Comparison of ENCODE assay signal across 10 cellular contexts in genomic region chr9:126376311-126376902, GRCh38. TPM values are rescaled to one million over a fixed set of nuclear protein-coding genes. Genes with fewer than 3 reads are reported as not detected.
DNase-seq lines count a peak whose midpoint lies in the region; ATAC-seq, FAIRE-seq and TF ChIP-seq lines count a peak whose summit lies in the region.
"Had no signal": no experiment of that assay in that cellular context is flagged by ENCODE, and none has a peak within 500 bp of the region (broad histone marks: within the 10 kb centered on the region; RNA-seq: fewer than 3 reads in every experiment).

No MANE protein-coding gene starts in this region.

- H3K4me3 Mint-ChIP-seq in CD4-positive, alpha-beta memory T cell = no peak overlapping the region
- H3K4me3 Mint-ChIP-seq: activated naive CD4-positive, alpha-beta T cell treated with anti-CD3 and anti-CD28 coated beads for 36 hours had no signal

- FAIRE-seq in kidney (lab: Jason Lieb, UNC) = no peak
- FAIRE-seq: TTC549 had no signal

- ATAC-seq in lower lobe of right lung = peak; percentile 50 to 58

- CTCF ChIA-PET in CD4-positive, alpha-beta memory T cell (lab: Charles Lee; ENCODE audit: partially characterized antibody) = no interaction called here

- TF ChIP-seq CTCF in lower lobe of right lung (IDR thresholded peaks at IDR 0.05) (no peak), kidney (IDR thresholded peaks at IDR 0.05; ENCODE audit: borderline replicate concordance, extremely low read depth, insufficient read depth) (no peak)

- DNase-seq in NCI-H1105 (lab: John Stamatoyannopoulos, UW) (peak; percentile 77), anterior cingulate cortex (lab: John Stamatoyannopoulos, UW) (peak in 54 of 58 donors; percentile 39 to 93 (median 78)), lower lobe of right lung (no peak), NCI-H524 treated with DMSO at 0.1 percent for 48 hours (lab: John Stamatoyannopoulos, UW) (no peak), kidney (no peak)
- no peak for DNase-seq in CD4-positive, alpha-beta memory T cell
- DNase-seq: activated naive CD4-positive, alpha-beta T cell treated with anti-CD3 and anti-CD28 coated beads for 36 hours; NCI-H2107 had no signal

- H3K4me1 Mint-ChIP-seq in CD4-positive, alpha-beta memory T cell = peaks cover 9 to 16% (median 14%) of the 10 kb centered on the region in 4 donors

- H3K9me3 ChIP-seq in lower lobe of right lung = no peaks in the 10 kb centered on the region
- no peaks in the 10 kb centered on the region for H3K9me3 ChIP-seq in CD4-positive, alpha-beta memory T cell (ENCODE audit: control insufficient read depth in 1 of 2, low read length in 2 of 2)
- H3K9me3 ChIP-seq in kidney (ENCODE audit: control insufficient read depth in 1 of 2, low read length in 2 of 2) = no peaks in the 10 kb centered on the region

- H3K36me3 ChIP-seq in lower lobe of right lung = no peaks in the 10 kb centered on the region
- H3K36me3 ChIP-seq in CD4-positive, alpha-beta memory T cell (ENCODE audit: insufficient read depth, low read length) = no peaks in the 10 kb centered on the region
- no peaks in the 10 kb centered on the region for H3K36me3 ChIP-seq in kidney (ENCODE audit: control insufficient read depth in 1 of 2, insufficient read depth in 2 of 2, low read length in 2 of 2)

- H3K36me3 Mint-ChIP-seq in CD4-positive, alpha-beta memory T cell = no peaks in the 10 kb centered on the region

- H3K4me1 ChIP-seq in lower lobe of right lung (peaks cover 44% of the 10 kb centered on the region), kidney (ENCODE audit: control insufficient read depth in 1 of 2, insufficient read depth in 1 of 2, low read depth in 1 of 2, low read length in 2 of 2) (peaks cover under 1 to 5% of the 10 kb centered on the region in 2 donors)
- H3K4me1 ChIP-seq in CD4-positive, alpha-beta memory T cell (ENCODE audit: insufficient read depth, low read length) = no peaks in the 10 kb centered on the region

- no peak overlapping the region for H3K4me3 ChIP-seq in lower lobe of right lung
- H3K4me3 ChIP-seq in CD4-positive, alpha-beta memory T cell (ENCODE audit: low read length in 2 of 2) = no peak overlapping the region
- H3K4me3 ChIP-seq in kidney (ENCODE audit: low read length in 2 of 2) = no peak overlapping the region

- no peak overlapping the region for H3K9ac ChIP-seq in kidney (ENCODE audit: low read length in 2 of 2)

- no peaks in the 10 kb centered on the region for H3K27me3 ChIP-seq in lower lobe of right lung (ENCODE audit: low read depth)
- no peaks in the 10 kb centered on the region for H3K27me3 ChIP-seq in CD4-positive, alpha-beta memory T cell (ENCODE audit: insufficient read depth, low read length)

- H3K27ac ChIP-seq in lower lobe of right lung (peak overlapping the region; percentile 68), temporal lobe (ENCODE audit: low read depth, low read length) (peak overlapping the region; percentile 92), kidney (ENCODE audit: low read depth in 2 of 2, low read length in 2 of 2) (peak overlapping the region in 1 of 2 donors; percentile 4)
- H3K27ac ChIP-seq in CD4-positive, alpha-beta memory T cell (ENCODE audit: low read depth, low read length) = no peak overlapping the region

- H3K27me3 Mint-ChIP-seq in CD4-positive, alpha-beta memory T cell = no peaks in the 10 kb centered on the region

- H3K27ac Mint-ChIP-seq in CD4-positive, alpha-beta memory T cell = peak overlapping the region in 1 of 7 donors; percentile 58
- H3K27ac Mint-ChIP-seq: activated naive CD4-positive, alpha-beta T cell treated with anti-CD3 and anti-CD28 coated beads for 36 hours had no signal

- intact Hi-C loops in lower lobe of right lung (cut with DNase I) = no loop called here
- intact Hi-C loops in CD4-positive, alpha-beta memory T cell (cut with micrococcal nuclease) = no loop called here
- intact Hi-C loops in kidney (cut with DNase I) = no loop called here

- POLR2A ChIA-PET in CD4-positive, alpha-beta memory T cell (lab: Charles Lee; ENCODE audit: partially characterized antibody) = no interaction called here

- H3K9me3 Mint-ChIP-seq in CD4-positive, alpha-beta memory T cell = no peaks in the 10 kb centered on the region
- H3K9me3 Mint-ChIP-seq: activated naive CD4-positive, alpha-beta T cell treated with anti-CD3 and anti-CD28 coated beads for 36 hours had no signal

RNA-seq across cellular contexts. Expression of gene MVB12B, which starts 49.8 kb away (rescaled TPM):
- total RNA-seq in lower lobe of right lung = 47.8 TPM
- total RNA-seq in temporal lobe = 29.7 TPM
- 1 to 10 TPM; 6.0 to 6.5 TPM for total RNA-seq in CD4-positive, alpha-beta memory T cell
- polyA plus RNA-seq in CD4-positive, alpha-beta memory T cell = 1 to 10 TPM in 1 of 2 donors, under 1 TPM in 1; 0.30 to 3.7 TPM
- total RNA-seq in kidney = 12.3 TPM
- 4.5 TPM for polyA plus RNA-seq in kidney (ENCODE audit: insufficient read depth, low read depth, low replicate concordance)

Comparison
In these comparisons a context has a peak if more than half of its experiments do, and no peak if none do; other contexts are left out.
1. DNase-seq: peak in NCI-H1105 (single experiment) and anterior cingulate cortex (54 of 58); none in lower lobe of right lung (single experiment), NCI-H524 treated with DMSO at 0.1 percent for 48 hours (single experiment), CD4-positive, alpha-beta memory T cell (0 of 5) and kidney (single experiment).